In the genomic region with DNA sequence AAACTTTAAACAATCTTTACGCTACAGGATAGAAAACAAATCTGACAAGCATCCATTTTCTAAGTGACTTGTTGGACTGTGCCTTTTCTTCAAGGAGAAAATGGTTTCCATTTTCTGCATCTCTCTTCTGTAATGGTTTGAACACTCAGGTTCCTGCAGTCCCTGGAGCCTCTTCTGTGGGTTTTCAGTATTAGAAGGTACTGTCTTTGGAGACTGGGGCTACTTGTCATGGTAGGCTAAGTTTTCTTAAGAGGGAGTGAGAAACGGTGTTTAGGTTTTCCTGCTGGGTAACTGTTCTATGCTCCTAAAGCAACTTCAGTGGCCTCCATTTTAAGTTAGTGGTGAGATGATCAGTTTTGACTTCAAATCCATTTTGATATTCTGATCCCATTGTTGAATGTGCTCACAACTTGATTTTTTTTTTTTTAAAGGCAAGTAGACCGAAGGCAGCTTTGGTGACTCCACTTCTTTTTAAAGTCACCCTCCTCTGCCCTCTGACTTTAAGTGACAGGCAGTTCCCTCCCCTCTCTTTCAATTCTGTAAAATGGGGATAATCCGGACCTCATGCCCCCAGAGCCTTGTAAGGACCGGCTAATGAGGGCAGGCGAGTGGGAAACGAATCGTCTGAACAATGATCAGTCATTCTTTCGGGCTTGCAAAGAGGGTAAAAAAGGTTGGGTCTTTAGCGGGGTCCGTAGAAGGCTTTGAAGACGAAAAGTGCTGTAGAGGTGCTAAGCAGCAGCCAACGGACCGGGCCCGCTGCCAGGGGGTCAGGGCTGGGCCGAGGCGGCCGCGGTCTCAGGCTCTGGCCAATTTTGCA, we compare ENCODE assay signal across 8 cellular contexts.
A peak's percentile ranks its signal among the peaks of the same experiment; 100 is the strongest.
DNase-seq lines count a peak whose midpoint lies in the region; ATAC-seq and TF ChIP-seq lines count a peak whose summit lies in the region.

No MANE protein-coding gene starts in this region.

- H3K4me3 ChIP-seq in duodenal mucosa (ENCODE audit: low read depth in 1 of 2, low read length in 2 of 2) (peak overlapping the region; percentile 56 to 80), neuron (ENCODE audit: low read length) (peak overlapping the region; percentile 56)

- H3K36me3 ChIP-seq in duodenal mucosa (ENCODE audit: control insufficient read depth in 1 of 2, insufficient read depth in 2 of 2, low read length in 2 of 2) (no peaks in the 10 kb centered on the region), neuron (ENCODE audit: insufficient read depth, low read length) (no peaks in the 10 kb centered on the region)

- DNase-seq in GM10266 (ENCODE audit: extremely low spot score) (peak; percentile 28), NCI-H526 treated with DMSO at 0.1 percent for 48 hours (lab: John Stamatoyannopoulos, UW) (peak; percentile 39), hypothalamus (lab: John Stamatoyannopoulos, UW) (no peak), hepatic stellate cell (ENCODE audit: low spot score) (no peak), COLO668 (lab: John Stamatoyannopoulos, UW; ENCODE audit: unreplicated experiment) (no peak)

- peak overlapping the region; percentile 67 for H3K27ac ChIP-seq in duodenal mucosa (ENCODE audit: low read depth, low read length)

- H3K4me1 ChIP-seq in duodenal mucosa (ENCODE audit: control insufficient read depth in 1 of 2, insufficient read depth in 2 of 2, low read length in 2 of 2), result peaks cover 36 to 47% of the 10 kb centered on the region in 2 donors
- peaks cover 33% of the 10 kb centered on the region for H3K4me1 ChIP-seq in neuron (ENCODE audit: insufficient read depth, low read length)

- ATAC-seq in GM18502 (IDR thresholded peaks at IDR 0.05; ENCODE audit: poor library complexity, unreplicated experiment), result no peak

- no peak for TF ChIP-seq CTCF in GM10266 (IDR thresholded peaks at IDR 0.05; ENCODE audit: control insufficient read depth, insufficient read depth, low read depth, missing control alignments)

- H2AFZ ChIP-seq in neuron (ENCODE audit: low read depth, low read length), result no peak overlapping the region

- no peaks in the 10 kb centered on the region for H3K27me3 ChIP-seq in duodenal mucosa (ENCODE audit: control insufficient read depth in 1 of 2, insufficient read depth in 2 of 2, low read length in 2 of 2)
- H3K27me3 ChIP-seq in neuron (ENCODE audit: insufficient read depth, low read length), result no peaks in the 10 kb centered on the region

- H3K9ac ChIP-seq in duodenal mucosa (ENCODE audit: low read depth in 1 of 2, low read length in 2 of 2), result peak overlapping the region; percentile 55 to 86

- no peaks in the 10 kb centered on the region for H3K9me3 ChIP-seq in duodenal mucosa (ENCODE audit: control insufficient read depth in 1 of 2, low read length in 2 of 2)
- no peaks in the 10 kb centered on the region for H3K9me3 ChIP-seq in neuron (ENCODE audit: low read length)

Comparison
In these comparisons a context has a peak if more than half of its experiments do, and no peak if none do; other contexts are left out.
1. DNase-seq: peak in GM10266 (single experiment) and NCI-H526 treated with DMSO at 0.1 percent for 48 hours (single experiment); none in hypothalamus (0 of 51), hepatic stellate cell (single experiment) and COLO668 (single experiment).